ENCODE assay signal across 23 cellular contexts in genomic region chr7:71140264-71140663, GRCh38. TPM values are rescaled to one million over a fixed set of nuclear protein-coding genes. Genes with fewer than 3 reads are reported as not detected.
DNase-seq lines count a peak whose midpoint lies in the region; ATAC-seq and TF ChIP-seq lines count a peak whose summit lies in the region.
"Had no signal": no experiment of that assay in that cellular context is flagged by ENCODE, and none has a peak within 500 bp of the region (broad histone marks: within the 10 kb centered on the region; RNA-seq: fewer than 3 reads in every experiment).

No MANE protein-coding gene starts in this region.

- peaks cover 16% of the 10 kb centered on the region for H3K4me1 Mint-ChIP-seq in GM23338
- no peaks in the 10 kb centered on the region for H3K4me1 Mint-ChIP-seq in effector memory CD8-positive, alpha-beta T cell (ENCODE audit: low read depth in 2 of 2)
- H3K4me1 Mint-ChIP-seq: CD4-positive, CD25-positive, alpha-beta regulatory T cell had no signal

- no peaks in the 10 kb centered on the region for H3F3A ChIP-seq in GM23338 (replicated peaks; ENCODE audit: low read depth)

- H3K4me3 ChIP-seq in GM23338 (no peak overlapping the region), thyroid gland (replicated peaks in 1 of 3) (no peak overlapping the region)
- H3K4me3 ChIP-seq: BLaER1, Peyer's patch, SK-N-MC had no signal

- no peak overlapping the region for H2AFZ ChIP-seq in GM23338

- no peak overlapping the region for H3K4me3 Mint-ChIP-seq in GM23338
- no peak overlapping the region for H3K4me3 Mint-ChIP-seq in effector memory CD8-positive, alpha-beta T cell
- H3K4me3 Mint-ChIP-seq: CD4-positive, CD25-positive, alpha-beta regulatory T cell had no signal

- H3K27me3 ChIP-seq in GM23338 (ENCODE audit: insufficient read depth) (no peaks in the 10 kb centered on the region), thyroid gland (no peaks in the 10 kb centered on the region)
- H3K27me3 ChIP-seq: BLaER1, Peyer's patch had no signal

- H3K9me3 ChIP-seq in thyroid gland = no peaks in the 10 kb centered on the region
- H3K9me3 ChIP-seq: BLaER1 had no signal

- peaks cover 8% of the 10 kb centered on the region for H4K20me1 ChIP-seq in GM23338 (replicated peaks; ENCODE audit: insufficient read depth)

- DNase-seq in GM23338 (ENCODE audit: low spot score) (no peak), NCI-H2029 (lab: John Stamatoyannopoulos, UW) (peak; percentile 31), left kidney (ENCODE audit: low read depth, low spot score) (peak; percentile 10), thyroid gland (peak; percentile 49), dermis blood vessel endothelial cell (no peak)
- no peak for DNase-seq in effector memory CD8-positive, alpha-beta T cell
- DNase-seq: CD4-positive, CD25-positive, alpha-beta regulatory T cell; DMS53; NCI-H1048; NCI-H1436 treated with DMSO at 0.1 percent for 48 hours; NCI-H187 treated with DMSO at 0.1 percent for 48 hours; NCI-H2227 treated with DMSO at 0.1 percent for 48 hours; NCI-H526 treated with DMSO at 0.1 percent for 48 hours; Peyer's patch; SIG-M5 had no signal

- peak overlapping the region; percentile 28; the same call in 1 of the 2 replicates for H3K27ac Mint-ChIP-seq in GM23338
- H3K27ac Mint-ChIP-seq in effector memory CD8-positive, alpha-beta T cell = no peak overlapping the region
- H3K27ac Mint-ChIP-seq: CD4-positive, CD25-positive, alpha-beta regulatory T cell had no signal

- H3K4me1 ChIP-seq in GM23338 (ENCODE audit: insufficient read depth) = peaks cover 3% of the 10 kb centered on the region; the same call in 1 of the 2 replicates
- H3K4me1 ChIP-seq in thyroid gland = no peaks in the 10 kb centered on the region
- H3K4me1 ChIP-seq: BLaER1, Peyer's patch had no signal

- H3K27ac ChIP-seq in GM23338 (ENCODE audit: low read depth) = no peak overlapping the region
- H3K27ac ChIP-seq in thyroid gland = no peak overlapping the region
- H3K27ac ChIP-seq: BLaER1, HL-60, Peyer's patch, SK-N-MC had no signal

- H3K27me3 Mint-ChIP-seq in GM23338 (ENCODE audit: insufficient read depth, low read depth, poor library complexity) = no peaks in the 10 kb centered on the region
- H3K27me3 Mint-ChIP-seq in effector memory CD8-positive, alpha-beta T cell = no peaks in the 10 kb centered on the region
- H3K27me3 Mint-ChIP-seq: CD4-positive, CD25-positive, alpha-beta regulatory T cell had no signal

- TF ChIP-seq POLR2A in thyroid gland (IDR thresholded peaks at IDR 0.05) = no peak

- no peak for TF ChIP-seq CTCF in GM23338 (conservative IDR thresholded peaks at IDR 0.05; ENCODE audit: low read depth in 2 of 2)
- no peak for TF ChIP-seq CTCF in thyroid gland (IDR thresholded peaks at IDR 0.05)

- intact Hi-C loops in thyroid gland (cut with DNase I) = no loop called here

- H3K4me2 ChIP-seq in GM23338 = no peak overlapping the region
- H3K4me2 ChIP-seq: BLaER1 had no signal

- H3K9me2 ChIP-seq in GM23338 (ENCODE audit: insufficient read depth) = peaks cover 5% of the 10 kb centered on the region; the same call in 1 of the 2 replicates

- peaks cover 99% of the 10 kb centered on the region for H3K79me2 ChIP-seq in GM23338 (replicated peaks; ENCODE audit: insufficient read depth)

- no peak for ATAC-seq in GM23338
- no peak for ATAC-seq in effector memory CD8-positive, alpha-beta T cell (replicated peaks)
- ATAC-seq in HG02885 (IDR thresholded peaks at IDR 0.05; ENCODE audit: poor library complexity, unreplicated experiment) = no peak

- H3K36me3 ChIP-seq in GM23338 (ENCODE audit: insufficient read depth) = no peaks in the 10 kb centered on the region
- no peaks in the 10 kb centered on the region for H3K36me3 ChIP-seq in thyroid gland
- H3K36me3 ChIP-seq: BLaER1, Peyer's patch had no signal

- WGBS in thyroid gland, 2 donors = 52 to 63% methylated on average over 4 of the region's 4 CpGs

- no peaks in the 10 kb centered on the region; the same call in none of the 3 replicates for H3K9me3 Mint-ChIP-seq in GM23338
- peaks cover 8 to 12% of the 10 kb centered on the region in 2 donors for H3K9me3 Mint-ChIP-seq in effector memory CD8-positive, alpha-beta T cell

- peaks cover 68% of the 10 kb centered on the region for H3K36me3 Mint-ChIP-seq in GM23338 (ENCODE audit: low read depth)
- no peaks in the 10 kb centered on the region for H3K36me3 Mint-ChIP-seq in effector memory CD8-positive, alpha-beta T cell (ENCODE audit: insufficient read depth)
- H3K36me3 Mint-ChIP-seq: CD4-positive, CD25-positive, alpha-beta regulatory T cell had no signal

TF ChIP-seq in GM23338, 12 proteins besides CTCF, POLR2A, EP300 and RAD21 (continues in another document):
- no peak for TF ChIP-seq POLR2AphosphoS5 (IDR thresholded peaks at IDR 0.05; ENCODE audit: low read depth)
- TF ChIP-seq EZH2 (IDR thresholded peaks at IDR 0.05; ENCODE audit: low read depth, unreplicated experiment) = no peak
- no peak for TF ChIP-seq ZNF331 (CRISPR knock-in tag; IDR thresholded peaks at IDR 0.05; ENCODE audit: low read depth)
- TF ChIP-seq ZNF462 (CRISPR knock-in tag; IDR thresholded peaks at IDR 0.05) = no peak
- no peak for TF ChIP-seq ZNF114 (CRISPR knock-in tag; IDR thresholded peaks at IDR 0.05)

RNA-seq across cellular contexts. Expression of gene GALNT17, which starts 8.3 kb away (rescaled TPM):
- 51.2 and 65.6 TPM in 2 replicates for total RNA-seq in GM23338 (2014; rRNA removed; shearing (Covaris generic))
- polyA plus RNA-seq in GM23338 (2016; fragmentation: Nextera tagmentation; extraction: Ambion mirVana) = 11.1 and 11.5 TPM in 2 replicates
- total RNA-seq in thyroid gland (10 to 100 TPM in 3 of 4 donors, 1 to 10 TPM in 1; 5.8 to 63.8 (median 37.1) TPM), dermis blood vessel endothelial cell (not detected in 2 replicates)
- total RNA-seq: CD4-positive, CD25-positive, alpha-beta regulatory T cell; Daoy; G401; OCI-LY7 had no signal
- polyA plus RNA-seq: AG04450; CD4-positive, CD25-positive, alpha-beta regulatory T cell had no signal

Comparison
In these comparisons a context has a peak if more than half of its experiments do, and no peak if none do; other contexts are left out.
1. DNase-seq: peak in NCI-H2029 (single experiment), left kidney (single experiment) and thyroid gland (2 of 2); none in GM23338 (single experiment), effector memory CD8-positive, alpha-beta T cell (0 of 3) and dermis blood vessel endothelial cell (single experiment).